ENCODE assay signal across 8 cellular contexts in genomic region chr3:128051459-128051836, GRCh38. TPM values are rescaled to one million over a fixed set of nuclear protein-coding genes. Genes with fewer than 3 reads are reported as not detected.
A peak's percentile ranks its signal among the peaks of the same experiment; 100 is the strongest.
DNase-seq lines count a peak whose midpoint lies in the region; ATAC-seq and TF ChIP-seq lines count a peak whose summit lies in the region.

No MANE protein-coding gene starts in this region.

- H3K4me3 Mint-ChIP-seq in activated CD8-positive, alpha-beta T cell treated with anti-CD3 and anti-CD28 coated beads, Interleukin-2, amount 10 ng/mL, durations not matched to agents 7 days and 5 days = peak overlapping the region; percentile 97

- peaks cover 37% of the 10 kb centered on the region for H3K4me1 ChIP-seq in GM23248 (ENCODE audit: insufficient read depth)
- H3K4me1 ChIP-seq in iPS-15b (ENCODE audit: control insufficient read depth, insufficient read depth, low read length) = peaks cover 6% of the 10 kb centered on the region
- H3K4me1 ChIP-seq in smooth muscle cell (ENCODE audit: low read depth) = peaks cover 18% of the 10 kb centered on the region

- peaks cover 36% of the 10 kb centered on the region for H3K36me3 Mint-ChIP-seq in activated CD8-positive, alpha-beta T cell treated with anti-CD3 and anti-CD28 coated beads, Interleukin-2, amount 10 ng/mL, durations not matched to agents 7 days and 5 days (ENCODE audit: low read depth)

- CTCF ChIA-PET in activated CD8-positive, alpha-beta T cell treated with anti-CD3 and anti-CD28 coated beads, Interleukin-2, amount 10 ng/mL, durations not matched to agents 7 days and 5 days (lab: Charles Lee) = interaction anchor here (2.1 kb wide), 1 partner anchor 82 kb away, joined by 5 read pairs; no protein-coding TSS in a partner anchor

- H3K4me1 Mint-ChIP-seq in activated CD8-positive, alpha-beta T cell treated with anti-CD3 and anti-CD28 coated beads, Interleukin-2, amount 10 ng/mL, durations not matched to agents 7 days and 5 days (ENCODE audit: low read depth) = peaks cover 40% of the 10 kb centered on the region

- peak overlapping the region; percentile 96 for H2AFZ ChIP-seq in GM23248
- H2AFZ ChIP-seq in smooth muscle cell (ENCODE audit: low read depth) = peak overlapping the region; percentile 98

- peak overlapping the region; percentile 79 for H3K27ac ChIP-seq in 22Rv1
- H3K27ac ChIP-seq in GM23248 = peak overlapping the region; percentile 75
- peak overlapping the region; percentile 78 for H3K27ac ChIP-seq in smooth muscle cell (ENCODE audit: low read depth)

- H3K79me2 ChIP-seq in GM23248 (ENCODE audit: insufficient read depth) (peaks cover 45% of the 10 kb centered on the region), smooth muscle cell (ENCODE audit: low read depth) (peaks cover 42% of the 10 kb centered on the region)

- H3K36me3 ChIP-seq in GM23248 (ENCODE audit: low read depth) = peaks cover 25% of the 10 kb centered on the region
- H3K36me3 ChIP-seq in iPS-15b (ENCODE audit: control insufficient read depth, insufficient read depth, low read length) = peaks cover 2% of the 10 kb centered on the region
- H3K36me3 ChIP-seq in smooth muscle cell (ENCODE audit: low read depth) = peaks cover 6% of the 10 kb centered on the region

- H3F3A ChIP-seq in GM23248 (ENCODE audit: insufficient read depth) (peaks cover 39% of the 10 kb centered on the region), smooth muscle cell (ENCODE audit: low read depth) (peaks cover 9% of the 10 kb centered on the region)

- DNase-seq in GM23248 = peak; percentile 55
- DNase-seq in activated CD8-positive, alpha-beta T cell treated with anti-CD3 and anti-CD28 coated beads, Interleukin-2, amount 10 ng/mL, durations not matched to agents 7 days and 5 days = no peak
- no peak for DNase-seq in smooth muscle cell (lab: John Stamatoyannopoulos, UW; ENCODE audit: unreplicated experiment)
- no peak for DNase-seq in NCI-H1694 (lab: John Stamatoyannopoulos, UW)

- H4K20me1 ChIP-seq in GM23248 (ENCODE audit: insufficient read depth) = peaks cover 18% of the 10 kb centered on the region
- peaks cover 40% of the 10 kb centered on the region for H4K20me1 ChIP-seq in smooth muscle cell (ENCODE audit: low read depth)

- in situ Hi-C loops in GM23248 (cut with MboI) = no loop called here

- POLR2A ChIA-PET in activated CD8-positive, alpha-beta T cell treated with anti-CD3 and anti-CD28 coated beads, Interleukin-2, amount 10 ng/mL, durations not matched to agents 7 days and 5 days (lab: Charles Lee) = interaction anchor here (1.0 to 1.2 kb wide), 2 partner anchors 10 to 270 kb away, joined by 3 read pairs; no protein-coding TSS in a partner anchor

- peak overlapping the region; percentile 100 for H3K9ac ChIP-seq in GM23248
- H3K9ac ChIP-seq in iPS-15b (ENCODE audit: low read depth, low read length) = peak overlapping the region; percentile 92
- H3K9ac ChIP-seq in smooth muscle cell (ENCODE audit: low read depth) = peak overlapping the region; percentile 83

- peak overlapping the region; percentile 85 for H3K27ac Mint-ChIP-seq in activated CD8-positive, alpha-beta T cell treated with anti-CD3 and anti-CD28 coated beads, Interleukin-2, amount 10 ng/mL, durations not matched to agents 7 days and 5 days

- 12 to 15% methylated on average over 10 of the region's 10 CpGs for WGBS in GM23248 (ENCODE audit: low coverage in 1 of 2, low lambda C conversion rate in 2 of 2, missing lambda C conversion rate in 2 of 2), 2 experiments
- whole genome bisulfite sequencing in smooth muscle cell (ENCODE audit: low lambda C conversion rate) = 15% methylated on average over 10 of the region's 10 CpGs

- TF ChIP-seq CTCF in 22Rv1 (IDR thresholded peaks at IDR 0.05) = no peak
- TF ChIP-seq CTCF in smooth muscle cell (IDR thresholded peaks at IDR 0.05; ENCODE audit: borderline replicate concordance, insufficient read depth, poor library complexity, severe bottlenecking) = no peak

- H3K4me2 ChIP-seq in GM23248 (ENCODE audit: unreplicated experiment) (peak overlapping the region; percentile 86), smooth muscle cell (peak overlapping the region; percentile 90)

- peak overlapping the region; percentile 81 for H3K4me3 ChIP-seq in GM23248
- H3K4me3 ChIP-seq in iPS-15b (ENCODE audit: low read depth, low read length) = peak overlapping the region; percentile 92
- peak overlapping the region; percentile 92 for H3K4me3 ChIP-seq in smooth muscle cell

- no peak for ATAC-seq in activated CD8-positive, alpha-beta T cell treated with anti-CD3 and anti-CD28 coated beads, Interleukin-2, amount 10 ng/mL, durations not matched to agents 7 days and 5 days
- no peak for ATAC-seq in GM18502 (IDR thresholded peaks at IDR 0.05; ENCODE audit: poor library complexity, unreplicated experiment)
- no peak for ATAC-seq in GM18520 (IDR thresholded peaks at IDR 0.05; ENCODE audit: unreplicated experiment)

- H3K27me3 ChIP-seq in GM23248 (replicated peaks; ENCODE audit: insufficient read depth) (no peaks in the 10 kb centered on the region), iPS-15b (ENCODE audit: control insufficient read depth, insufficient read depth, low read length) (no peaks in the 10 kb centered on the region), smooth muscle cell (ENCODE audit: low read depth) (peaks cover 23% of the 10 kb centered on the region)

- peaks cover 6% of the 10 kb centered on the region for H3K27me3 Mint-ChIP-seq in activated CD8-positive, alpha-beta T cell treated with anti-CD3 and anti-CD28 coated beads, Interleukin-2, amount 10 ng/mL, durations not matched to agents 7 days and 5 days (ENCODE audit: low read depth)

- no peaks in the 10 kb centered on the region for H3K9me2 ChIP-seq in GM23248 (ENCODE audit: insufficient read depth)

- no peaks in the 10 kb centered on the region for H3K9me3 Mint-ChIP-seq in activated CD8-positive, alpha-beta T cell treated with anti-CD3 and anti-CD28 coated beads, Interleukin-2, amount 10 ng/mL, durations not matched to agents 7 days and 5 days (ENCODE audit: insufficient read depth)

- no peaks in the 10 kb centered on the region for H3K9me3 ChIP-seq in GM23248 (ENCODE audit: low read depth)
- no peaks in the 10 kb centered on the region for H3K9me3 ChIP-seq in iPS-15b (ENCODE audit: control insufficient read depth, insufficient read depth, low read length)
- H3K9me3 ChIP-seq in smooth muscle cell (replicated peaks; ENCODE audit: low read depth) = no peaks in the 10 kb centered on the region

RNA-seq across cellular contexts. Expression of gene SEC61A1, which starts 0.8 kb away (rescaled TPM):
- total RNA-seq in GM23248 (2014; rRNA removed; shearing (Covaris generic)) = 477 and 510 TPM in 2 replicates
- polyA plus RNA-seq in GM23248 (2016; fragmentation: Nextera tagmentation; extraction: Ambion mirVana) = 362 and 387 TPM in 2 replicates
- 100 to 1,000 TPM; 146 to 148 TPM for total RNA-seq in activated CD8-positive, alpha-beta T cell treated with anti-CD3 and anti-CD28 coated beads, Interleukin-2, amount 10 ng/mL, durations not matched to agents 7 days and 5 days
- total RNA-seq in smooth muscle cell = 324 and 385 TPM in 2 replicates
- 310 and 392 TPM in 2 replicates for polyA plus RNA-seq in smooth muscle cell
